In the genomic region with DNA sequence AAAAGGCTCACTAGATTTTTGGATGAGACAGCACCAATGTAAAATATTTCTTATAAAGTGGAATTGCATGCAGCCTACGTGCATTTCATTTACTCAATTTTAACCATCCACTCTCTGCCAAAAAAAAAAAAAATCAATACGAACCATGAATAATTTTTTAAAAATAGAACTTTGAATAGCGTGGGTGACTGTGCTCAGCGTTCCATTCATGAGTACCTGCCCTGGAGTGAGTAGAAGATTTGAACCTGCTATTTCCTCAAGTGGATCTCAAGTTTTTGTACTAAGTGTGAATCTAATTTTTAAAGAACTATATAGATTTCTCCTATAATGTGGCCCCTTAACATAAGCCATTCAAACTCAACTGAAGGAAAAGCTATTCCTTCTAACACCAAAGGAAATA, we compare ENCODE assay signal across 27 cellular contexts.
"Had no signal": no experiment of that assay in that cellular context is flagged by ENCODE, and none has a peak within 500 bp of the region (broad histone marks: within the 10 kb centered on the region; RNA-seq: fewer than 3 reads in every experiment).

No MANE protein-coding gene starts in this region.

- H3K4me1 ChIP-seq: neural progenitor cell, right lobe of liver, testis, upper lobe of right lung had no signal

- DNase-seq: hippocampal formation; kidney glomerular epithelial cell; left cardiac atrium; mesendoderm; naive B cell; natural killer cell; nephron progenitor cell; occipital lobe; ovary; retina; right lobe of liver; stimulated activated CD4-positive, alpha-beta T cell treated with anti-CD3 and anti-CD28 coated beads, Interleukin-12 subunit alpha, Interleukin-12 subunit beta, amount 100 ng/mL, for 4 hours; stimulated activated CD4-positive, alpha-beta T cell treated with anti-CD3 and anti-CD28 coated beads, Interleukin-15, amount 100 ng/mL, for 24 hours; stimulated activated CD4-positive, alpha-beta T cell treated with anti-CD3 and anti-CD28 coated beads, Interleukin-2, amount 100 ng/mL, for 24 hours; stimulated activated CD4-positive, alpha-beta T cell treated with anti-CD3 and anti-CD28 coated beads, Interleukin-4, amount 100 ng/mL, for 1 hour; stimulated activated naive B cell treated with anti-CD40 and anti-IgM and Interleukin-4, amounts not matched to agents 10 μg/mL and 1 μg/mL and 100 μg/mL, for 72 hours; stimulated activated naive CD8-positive, alpha-beta T cell treated with anti-CD3 and anti-CD28 coated beads, Interleukin-15, Interleukin-2, amounts not matched to agents 100 U/mL and 50 U/mL, for 24 hours; stomach; testis; tibial artery; trophoblast cell; upper lobe of right lung had no signal

- H3K27ac ChIP-seq: neural progenitor cell, neutrophil, ovary, right lobe of liver, stomach, testis, tibial artery, upper lobe of right lung had no signal

- H3K27me3 ChIP-seq: neural progenitor cell, neutrophil, ovary, right lobe of liver, stomach, testis, tibial artery, upper lobe of right lung had no signal

- ATAC-seq: left lobe of liver; natural killer cell; right lobe of liver; stimulated activated naive B cell treated with anti-CD40 and anti-IgM and Interleukin-4, amounts not matched to agents 10 μg/mL and 1 μg/mL and 100 μg/mL, for 72 hours; stimulated activated naive CD8-positive, alpha-beta T cell treated with anti-CD3 and anti-CD28 coated beads, Interleukin-15, Interleukin-2, amounts not matched to agents 100 U/mL and 50 U/mL, for 24 hours; upper lobe of right lung had no signal

- H3K9me3 ChIP-seq: neutrophil, ovary, right lobe of liver, stomach, testis, tibial artery, upper lobe of right lung had no signal

- H3K4me3 ChIP-seq: lung, neural progenitor cell, ovary, right lobe of liver, skin epidermis, stomach, testis, tibial artery, upper lobe of right lung had no signal

- H3K36me3 ChIP-seq: neural progenitor cell, ovary, right lobe of liver, tibial artery had no signal

- H3K9ac ChIP-seq: neural progenitor cell had no signal
